Comparison of ENCODE assay signal across 15 cellular contexts in genomic region chr4:118973295-118973694, GRCh38.
A peak's percentile ranks its signal among the peaks of the same experiment; 100 is the strongest.
DNase-seq lines count a peak whose midpoint lies in the region; ATAC-seq and TF ChIP-seq lines count a peak whose summit lies in the region.
"Had no signal": no experiment of that assay in that cellular context is flagged by ENCODE, and none has a peak within 500 bp of the region (broad histone marks: within the 10 kb centered on the region; RNA-seq: fewer than 3 reads in every experiment).

No MANE protein-coding gene starts in this region.

- no peak for TF ChIP-seq POLR2A in gastrocnemius medialis (IDR thresholded peaks at IDR 0.05)

- H3K27me3 Mint-ChIP-seq in activated naive CD8-positive, alpha-beta T cell treated with anti-CD3 and anti-CD28 coated beads, Interleukin-2, amount 50 U/mL, for 24 hours = no peaks in the 10 kb centered on the region
- H3K27me3 Mint-ChIP-seq in nephron progenitor cell (ENCODE audit: low read depth, poor library complexity) = no peaks in the 10 kb centered on the region

- no peak overlapping the region for H3K4me3 Mint-ChIP-seq in activated naive CD8-positive, alpha-beta T cell treated with anti-CD3 and anti-CD28 coated beads, Interleukin-2, amount 50 U/mL, for 24 hours
- no peak overlapping the region for H3K4me3 Mint-ChIP-seq in nephron progenitor cell

- no peaks in the 10 kb centered on the region for H3K36me3 Mint-ChIP-seq in activated naive CD8-positive, alpha-beta T cell treated with anti-CD3 and anti-CD28 coated beads, Interleukin-2, amount 50 U/mL, for 24 hours (ENCODE audit: low read depth)
- H3K36me3 Mint-ChIP-seq in nephron progenitor cell (ENCODE audit: low read depth) = no peaks in the 10 kb centered on the region

- H3K4me3 ChIP-seq in GM12865 (ENCODE audit: low read depth, low read length) (no peak overlapping the region), gastrocnemius medialis (no peak overlapping the region)

- DNase-seq in GM12865 (ENCODE audit: low read depth) = peak; percentile 22
- peak; percentile 31 for DNase-seq in astrocyte of the hippocampus (ENCODE audit: low read depth, low spot score)
- peak; percentile 72 for DNase-seq in fibroblast of peridontal ligament (ENCODE audit: extremely low read depth)
- no peak for DNase-seq in gastrocnemius medialis
- DNase-seq in stimulated activated CD4-positive, alpha-beta T cell treated with anti-CD3 and anti-CD28 coated beads, Interleukin-2, amount 100 ng/mL, for 48 hours = no peak
- no peak for DNase-seq in activated naive CD8-positive, alpha-beta T cell treated with anti-CD3 and anti-CD28 coated beads, Interleukin-2, amount 50 U/mL, for 24 hours
- DNase-seq in nephron progenitor cell = no peak
- DNase-seq in stimulated activated CD4-positive, alpha-beta T cell treated with anti-CD3 and anti-CD28 coated beads, Interleukin-4, amount 100 ng/mL, for 1 hour = no peak
- DNase-seq: COR-L47, Karpas-422, NCI-H1417 treated with DMSO at 0.1 percent for 48 hours, NCI-H2029 treated with DMSO at 0.1 percent for 48 hours, NCI-H510A had no signal

- peaks cover 46 to 59% of the 10 kb centered on the region in 2 donors for H3K4me1 ChIP-seq in gastrocnemius medialis

- in situ Hi-C loops in gastrocnemius medialis (cut with MboI; ENCODE audit: low sequenced_read_pairs in 4 of 4) = loop anchor here (5.0 to 10.0 kb wide), 3 partner anchors 201 to 228 kb away; no protein-coding TSS in a partner anchor

- no peaks in the 10 kb centered on the region for H3K27me3 ChIP-seq in gastrocnemius medialis

- no peaks in the 10 kb centered on the region for H3K9me3 Mint-ChIP-seq in activated naive CD8-positive, alpha-beta T cell treated with anti-CD3 and anti-CD28 coated beads, Interleukin-2, amount 50 U/mL, for 24 hours
- H3K9me3 Mint-ChIP-seq in nephron progenitor cell = no peaks in the 10 kb centered on the region

- H3K36me3 ChIP-seq in gastrocnemius medialis = no peaks in the 10 kb centered on the region

- intact Hi-C loops in gastrocnemius medialis (cut with DNase I; ENCODE audit: low total_unique reads) = no loop called here

- TF ChIP-seq CTCF in GM12865 (IDR thresholded peaks at IDR 0.05; ENCODE audit: insufficient read depth, low read depth, low read length, missing control alignments) = no peak
- no peak for TF ChIP-seq CTCF in gastrocnemius medialis (IDR thresholded peaks at IDR 0.05 in 4 of 5, conservative IDR thresholded peaks at IDR 0.05 in 1 of 5)
- no peak for TF ChIP-seq CTCF in nephron progenitor cell (IDR thresholded peaks at IDR 0.05)

- peaks cover 2% of the 10 kb centered on the region for H3K4me1 Mint-ChIP-seq in activated naive CD8-positive, alpha-beta T cell treated with anti-CD3 and anti-CD28 coated beads, Interleukin-2, amount 50 U/mL, for 24 hours
- peaks cover 8% of the 10 kb centered on the region for H3K4me1 Mint-ChIP-seq in nephron progenitor cell

- H3K9me3 ChIP-seq in gastrocnemius medialis = no peaks in the 10 kb centered on the region

- no peak overlapping the region for H3K27ac Mint-ChIP-seq in activated naive CD8-positive, alpha-beta T cell treated with anti-CD3 and anti-CD28 coated beads, Interleukin-2, amount 50 U/mL, for 24 hours
- no peak overlapping the region for H3K27ac Mint-ChIP-seq in nephron progenitor cell

- no peak for ATAC-seq in gastrocnemius medialis
- ATAC-seq in activated naive CD8-positive, alpha-beta T cell treated with anti-CD3 and anti-CD28 coated beads, Interleukin-2, amount 50 U/mL, for 24 hours = no peak
- ATAC-seq: HCT116 had no signal

- peak overlapping the region; percentile 87 to 99 (median 92) for H3K27ac ChIP-seq in gastrocnemius medialis
- H3K27ac ChIP-seq: C4-2B had no signal

Comparison
In these comparisons a context has a peak if more than half of its experiments do, and no peak if none do; other contexts are left out.
1. DNase-seq: peak in GM12865 (single experiment), astrocyte of the hippocampus (single experiment) and fibroblast of peridontal ligament (single experiment); none in gastrocnemius medialis (0 of 2), stimulated activated CD4-positive, alpha-beta T cell treated with anti-CD3 and anti-CD28 coated beads, Interleukin-2, amount 100 ng/mL, for 48 hours (0 of 2), activated naive CD8-positive, alpha-beta T cell treated with anti-CD3 and anti-CD28 coated beads, Interleukin-2, amount 50 U/mL, for 24 hours (single experiment), nephron progenitor cell (single experiment) and stimulated activated CD4-positive, alpha-beta T cell treated with anti-CD3 and anti-CD28 coated beads, Interleukin-4, amount 100 ng/mL, for 1 hour (single experiment).